ENCODE assay signal across 25 cellular contexts in genomic region chr6:122969999-122970398, GRCh38. TPM values are rescaled to one million over a fixed set of nuclear protein-coding genes. Genes with fewer than 3 reads are reported as not detected.
"Had no signal": no experiment of that assay in that cellular context is flagged by ENCODE, and none has a peak within 500 bp of the region (broad histone marks: within the 10 kb centered on the region; RNA-seq: fewer than 3 reads in every experiment).

No MANE protein-coding gene starts in this region.

- H3K4me3 Mint-ChIP-seq: activated CD4-positive, alpha-beta memory T cell treated with anti-CD3 and anti-CD28 coated beads, Interleukin-2, amount 10 ng/mL, durations not matched to agents 7 days and 5 days; activated naive CD8-positive, alpha-beta T cell treated with anti-CD3 and anti-CD28 coated beads, Interleukin-2, amount 50 U/mL, for 24 hours; activated T-cell treated with anti-CD3 and anti-CD28 coated beads, Interleukin-2, amount 50 U/mL, for 72 hours; mesothelial cell of epicardium; naive thymus-derived CD8-positive, alpha-beta T cell; type B pancreatic cell had no signal

- H3K4me3 ChIP-seq: spleen, thoracic aorta, vagina had no signal

- ATAC-seq: activated naive CD8-positive, alpha-beta T cell treated with anti-CD3 and anti-CD28 coated beads, Interleukin-2, amount 50 U/mL, for 24 hours; activated T-cell treated with anti-CD3 and anti-CD28 coated beads, Interleukin-2, amount 50 U/mL, for 72 hours; foreskin keratinocyte; left ventricle myocardium superior; naive thymus-derived CD8-positive, alpha-beta T cell had no signal

- H3K4me1 Mint-ChIP-seq: activated CD4-positive, alpha-beta memory T cell treated with anti-CD3 and anti-CD28 coated beads, Interleukin-2, amount 10 ng/mL, durations not matched to agents 7 days and 5 days; activated naive CD8-positive, alpha-beta T cell treated with anti-CD3 and anti-CD28 coated beads, Interleukin-2, amount 50 U/mL, for 24 hours; mesothelial cell of epicardium; naive thymus-derived CD8-positive, alpha-beta T cell had no signal

- DNase-seq: activated CD4-positive, alpha-beta memory T cell treated with anti-CD3 and anti-CD28 coated beads, Interleukin-2, amount 10 ng/mL, durations not matched to agents 7 days and 5 days; activated CD4-positive, alpha-beta T cell treated with anti-CD3 and anti-CD28 coated beads for 48 hours; activated effector memory CD4-positive, alpha-beta T cell treated with Interleukin-2 at 50 U/mL for 16 hours; activated naive CD4-positive, alpha-beta T cell treated with anti-CD3 and anti-CD28 coated beads, Interleukin-2, amount 50 U/mL, for 16 hours; activated naive CD8-positive, alpha-beta T cell treated with anti-CD3 and anti-CD28 coated beads, Interleukin-2, amount 50 U/mL, for 24 hours; activated T-cell treated with anti-CD3 and anti-CD28 coated beads, Interleukin-2, amount 50 U/mL, for 72 hours; cerebellar nuclear complex; cortex of kidney; effector CD4-positive, alpha-beta T cell; foreskin keratinocyte; kidney glomerular epithelial cell; left ventricle myocardium superior; mammary epithelial cell; naive thymus-derived CD8-positive, alpha-beta T cell; spleen; stimulated activated CD4-positive, alpha-beta T cell treated with anti-CD3 and anti-CD28 coated beads, Interleukin-4, amount 100 ng/mL, for 1 hour; stimulated activated naive CD4-positive, alpha-beta T cell treated with Interleukin-2 at 50 U/mL for 16 hours had no signal

- H3K27ac ChIP-seq: foreskin keratinocyte, spleen, thoracic aorta, vagina had no signal

- H3K36me3 ChIP-seq: spleen, thoracic aorta, vagina had no signal

- H3K4me1 ChIP-seq: foreskin keratinocyte, spleen, vagina had no signal

- H3K9me3 Mint-ChIP-seq: activated naive CD8-positive, alpha-beta T cell treated with anti-CD3 and anti-CD28 coated beads, Interleukin-2, amount 50 U/mL, for 24 hours; mesothelial cell of epicardium; type B pancreatic cell had no signal

- H3K27me3 Mint-ChIP-seq: activated CD4-positive, alpha-beta memory T cell treated with anti-CD3 and anti-CD28 coated beads, Interleukin-2, amount 10 ng/mL, durations not matched to agents 7 days and 5 days; activated naive CD8-positive, alpha-beta T cell treated with anti-CD3 and anti-CD28 coated beads, Interleukin-2, amount 50 U/mL, for 24 hours; type B pancreatic cell had no signal

- H3K9me3 ChIP-seq: spleen, thoracic aorta, vagina had no signal

- H3K36me3 Mint-ChIP-seq: mesothelial cell of epicardium; naive thymus-derived CD8-positive, alpha-beta T cell; type B pancreatic cell had no signal

- H3K27me3 ChIP-seq: foreskin keratinocyte, spleen, vagina had no signal

- H3K27ac Mint-ChIP-seq: activated CD4-positive, alpha-beta memory T cell treated with anti-CD3 and anti-CD28 coated beads, Interleukin-2, amount 10 ng/mL, durations not matched to agents 7 days and 5 days; activated naive CD8-positive, alpha-beta T cell treated with anti-CD3 and anti-CD28 coated beads, Interleukin-2, amount 50 U/mL, for 24 hours; activated T-cell treated with anti-CD3 and anti-CD28 coated beads, Interleukin-2, amount 50 U/mL, for 72 hours; mesothelial cell of epicardium; naive thymus-derived CD8-positive, alpha-beta T cell; type B pancreatic cell had no signal

RNA-seq across cellular contexts. Expression of gene CLVS2, which starts 26.0 kb away (rescaled TPM):
- total RNA-seq: activated CD4-positive, alpha-beta memory T cell treated with anti-CD3 and anti-CD28 coated beads, Interleukin-2, amount 10 ng/mL, durations not matched to agents 7 days and 5 days; activated T-cell treated with anti-CD3 and anti-CD28 coated beads, Interleukin-2, amount 50 U/mL, for 72 hours; foreskin keratinocyte; mammary epithelial cell; naive thymus-derived CD8-positive, alpha-beta T cell; osteoblast; posterior vena cava; renal cortical epithelial cell; spleen had no signal
- polyA plus RNA-seq: esophagus; foreskin keratinocyte; mammary epithelial cell; naive thymus-derived CD8-positive, alpha-beta T cell; spleen had no signal
